Comparison of ENCODE assay signal across 1 cellular context in the genomic region with DNA sequence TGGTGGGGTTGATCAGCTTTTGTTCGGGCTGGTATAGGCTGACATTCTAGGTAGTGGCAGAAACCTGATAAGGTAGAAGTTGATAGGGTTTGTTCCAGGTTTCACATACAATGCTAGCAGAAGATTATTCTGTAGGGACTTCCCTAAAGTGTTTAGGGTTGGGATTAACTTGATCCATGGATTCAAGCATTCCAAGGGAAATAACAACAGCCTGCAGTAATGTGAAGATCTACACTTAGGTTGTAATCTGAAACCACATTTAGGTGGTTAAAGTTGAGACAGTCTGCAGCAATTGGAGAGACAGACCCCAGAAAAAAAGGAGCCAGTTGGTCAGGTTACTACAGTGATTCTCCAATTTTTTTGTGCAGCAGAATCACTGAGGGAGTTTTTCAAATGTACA.
TF ChIP-seq lines count a peak whose summit lies in the region.

No MANE protein-coding gene starts in this region.

TF ChIP-seq in IMR-90, 13 proteins besides CTCF, POLR2A, EP300 and RAD21:
- TF ChIP-seq SMC3 (IDR thresholded peaks at IDR 0.05; ENCODE audit: low read depth, low read length) (no peak), RFX5 (IDR thresholded peaks at IDR 0.05; ENCODE audit: low read depth, low read length) (no peak), MAFK (IDR thresholded peaks at IDR 0.05; ENCODE audit: low read depth, low read length) (no peak), MAZ (IDR thresholded peaks at IDR 0.05; ENCODE audit: borderline replicate concordance, low read depth, low read length) (no peak), ELK1 (IDR thresholded peaks at IDR 0.05; ENCODE audit: borderline replicate concordance, low read depth, low read length) (no peak), RCOR1 (IDR thresholded peaks at IDR 0.05; ENCODE audit: insufficient replicate concordance, low read length) (no peak), NFE2L2 (IDR thresholded peaks at IDR 0.05; ENCODE audit: low read depth, low read length) (no peak), FOS (IDR thresholded peaks at IDR 0.05; ENCODE audit: low read depth, low read length) (no peak), CEBPB (IDR thresholded peaks at IDR 0.05; ENCODE audit: low read depth, low read length) (no peak), MXI1 (IDR thresholded peaks at IDR 0.05; ENCODE audit: borderline replicate concordance, low read depth, low read length) (no peak)
TF ChIP-seq in IMR-90: peak in this region for 0.
